1 cellular context compared by ENCODE assay signal in genomic region chr2:96507957-96508520, GRCh38.
TF ChIP-seq lines count a peak whose summit lies in the region.

No MANE protein-coding gene starts in this region.

TF ChIP-seq in GM12878, 131 proteins besides CTCF, POLR2A, EP300 and RAD21 (continued from another document and continues in another):
- TF ChIP-seq ATF2 (IDR thresholded peaks at IDR 0.05; ENCODE audit: low read length): no peak
- TF ChIP-seq FOXM1 (IDR thresholded peaks at IDR 0.05; ENCODE audit: low read depth, low read length): no peak
- no peak for TF ChIP-seq SMAD5 (IDR thresholded peaks at IDR 0.05; ENCODE audit: low read depth)
- peak; percentile 84 for TF ChIP-seq SMARCA5 (IDR thresholded peaks at IDR 0.05)
- no peak for TF ChIP-seq SREBF1 (IDR thresholded peaks at IDR 0.05; ENCODE audit: low read length)
- 0 out of 2 replicates have a peak, but pooled peaks have one; percentile 53 for TF ChIP-seq IKZF1 (conservative IDR thresholded peaks at IDR 0.05)
- 0 out of 2 replicates have a peak, but pooled peaks have one; percentile 71 for TF ChIP-seq ZNF592 (IDR thresholded peaks at IDR 0.05)
- TF ChIP-seq TBL1XR1 (IDR thresholded peaks at IDR 0.05; ENCODE audit: low read depth, low read length): no peak
- TF ChIP-seq SREBF2 (IDR thresholded peaks at IDR 0.05; ENCODE audit: low read length): no peak
- TF ChIP-seq ZNF24 (IDR thresholded peaks at IDR 0.05): no peak
- TF ChIP-seq USF1 (IDR thresholded peaks at IDR 0.05; ENCODE audit: borderline replicate concordance, extremely low read length, insufficient read depth, low read depth, low read length): no peak
- TF ChIP-seq ZNF274 (IDR thresholded peaks at IDR 0.05; ENCODE audit: insufficient read depth, insufficient read length): no peak
- TF ChIP-seq GATAD2B (conservative IDR thresholded peaks at IDR 0.05; ENCODE audit: low read depth): peak; percentile 73
- peak; percentile 35; the same call in 1 of the 2 replicates for TF ChIP-seq NR2F1 (conservative IDR thresholded peaks at IDR 0.05)
- no peak for TF ChIP-seq MYB (IDR thresholded peaks at IDR 0.05; ENCODE audit: borderline replicate concordance, low read depth, low read length)
- no peak for TF ChIP-seq CHD1 (IDR thresholded peaks at IDR 0.05; ENCODE audit: low read depth, low read length)
- no peak for TF ChIP-seq ZBTB40 (IDR thresholded peaks at IDR 0.05; ENCODE audit: borderline replicate concordance)
- no peak for TF ChIP-seq ZNF384 (IDR thresholded peaks at IDR 0.05; ENCODE audit: borderline replicate concordance, low read depth, low read length)
- TF ChIP-seq EGR1 (IDR thresholded peaks at IDR 0.05; ENCODE audit: borderline replicate concordance in 1 of 2, low read depth in 2 of 2, low read length in 2 of 2): no peak
- no peak for TF ChIP-seq MEF2A (IDR thresholded peaks at IDR 0.05; ENCODE audit: insufficient read depth, low read depth, low read length)
- TF ChIP-seq MXI1 (IDR thresholded peaks at IDR 0.05; ENCODE audit: low read depth, low read length): no peak
- TF ChIP-seq CEBPB (IDR thresholded peaks at IDR 0.05; ENCODE audit: borderline replicate concordance in 1 of 2, low read depth in 2 of 2, low read length in 2 of 2): no peak
- TF ChIP-seq ZNF217 (IDR thresholded peaks at IDR 0.05): no peak
- peak; percentile 61; the same call in 1 of the 2 replicates for TF ChIP-seq YY1 (IDR thresholded peaks at IDR 0.05; ENCODE audit: low read depth, low read length)
- no peak for TF ChIP-seq KDM1A (IDR thresholded peaks at IDR 0.05; ENCODE audit: borderline replicate concordance)
- no peak for TF ChIP-seq RBBP5 (conservative IDR thresholded peaks at IDR 0.05)
- TF ChIP-seq E2F4 (IDR thresholded peaks at IDR 0.05; ENCODE audit: low read depth, low read length): no peak
- no peak for TF ChIP-seq SIX5 (IDR thresholded peaks at IDR 0.05; ENCODE audit: low read depth, low read length, severe bottlenecking)
- TF ChIP-seq SMAD1 (IDR thresholded peaks at IDR 0.05; ENCODE audit: low read depth, partially characterized antibody): no peak
- TF ChIP-seq LARP7 (IDR thresholded peaks at IDR 0.05): no peak; the same call in 1 of the 2 replicates
- TF ChIP-seq WRNIP1 (IDR thresholded peaks at IDR 0.05; ENCODE audit: borderline replicate concordance, low read depth, low read length): no peak
- TF ChIP-seq KAT2A (conservative IDR thresholded peaks at IDR 0.05; ENCODE audit: control insufficient read depth, low read depth, low read length): no peak
- TF ChIP-seq MLLT1 (IDR thresholded peaks at IDR 0.05): 0 out of 2 replicates have a peak, but pooled peaks have one; percentile 18
- TF ChIP-seq PAX8 (IDR thresholded peaks at IDR 0.05): no peak
- TF ChIP-seq MTA3 (IDR thresholded peaks at IDR 0.05; ENCODE audit: borderline replicate concordance, low read length): no peak
- no peak for TF ChIP-seq HCFC1 (IDR thresholded peaks at IDR 0.05; ENCODE audit: low read length)
- no peak for TF ChIP-seq SKIL (IDR thresholded peaks at IDR 0.05; ENCODE audit: low read depth, poor library complexity, severe bottlenecking)
- TF ChIP-seq ZBED1 (IDR thresholded peaks at IDR 0.05; ENCODE audit: borderline replicate concordance): no peak
- 0 out of 2 replicates have a peak, but pooled peaks have one; percentile 33 for TF ChIP-seq NBN (IDR thresholded peaks at IDR 0.05)
- no peak for TF ChIP-seq SPI1 (IDR thresholded peaks at IDR 0.05; ENCODE audit: borderline replicate concordance, insufficient read depth, low read depth, low read length)
- no peak for TF ChIP-seq ETV6 (conservative IDR thresholded peaks at IDR 0.05 in 1 of 2, IDR thresholded peaks at IDR 0.05 in 1 of 2; ENCODE audit: borderline replicate concordance in 1 of 2, low read depth in 1 of 2)
- TF ChIP-seq ZSCAN29 (IDR thresholded peaks at IDR 0.05): no peak
- peak; percentile 46 to 82; a peak in 3 of 4 replicates for TF ChIP-seq BHLHE40 (IDR thresholded peaks at IDR 0.05; ENCODE audit: borderline replicate concordance in 1 of 2, low read depth in 2 of 2, low read length in 1 of 2)
- TF ChIP-seq ZNF207 (IDR thresholded peaks at IDR 0.05; ENCODE audit: borderline replicate concordance): no peak
- no peak for TF ChIP-seq PAX5 (IDR thresholded peaks at IDR 0.05; ENCODE audit: borderline replicate concordance, low read depth, low read length)
- no peak for TF ChIP-seq RELB (IDR thresholded peaks at IDR 0.05; ENCODE audit: low read depth)
- no peak for TF ChIP-seq ESRRA (IDR thresholded peaks at IDR 0.05; ENCODE audit: low read length)
- TF ChIP-seq MEF2B (IDR thresholded peaks at IDR 0.05; ENCODE audit: partially characterized antibody, poor library complexity, severe bottlenecking): no peak
- no peak for TF ChIP-seq RFX5 (IDR thresholded peaks at IDR 0.05; ENCODE audit: low read depth, low read length)
- no peak for TF ChIP-seq CREM (IDR thresholded peaks at IDR 0.05; ENCODE audit: low read depth)
- TF ChIP-seq BMI1 (IDR thresholded peaks at IDR 0.05; ENCODE audit: borderline replicate concordance): no peak
- TF ChIP-seq RCOR1 (conservative IDR thresholded peaks at IDR 0.05; ENCODE audit: low read depth, low read length): no peak
- TF ChIP-seq SIN3A (IDR thresholded peaks at IDR 0.05; ENCODE audit: low read depth, low read length): 0 out of 2 replicates have a peak, but pooled peaks have one; percentile 47
- no peak for TF ChIP-seq ZNF622 (IDR thresholded peaks at IDR 0.05)
- no peak for TF ChIP-seq NFIC (IDR thresholded peaks at IDR 0.05; ENCODE audit: low read depth, low read length)
